28 cellular contexts compared by ENCODE assay signal in the genomic region with DNA sequence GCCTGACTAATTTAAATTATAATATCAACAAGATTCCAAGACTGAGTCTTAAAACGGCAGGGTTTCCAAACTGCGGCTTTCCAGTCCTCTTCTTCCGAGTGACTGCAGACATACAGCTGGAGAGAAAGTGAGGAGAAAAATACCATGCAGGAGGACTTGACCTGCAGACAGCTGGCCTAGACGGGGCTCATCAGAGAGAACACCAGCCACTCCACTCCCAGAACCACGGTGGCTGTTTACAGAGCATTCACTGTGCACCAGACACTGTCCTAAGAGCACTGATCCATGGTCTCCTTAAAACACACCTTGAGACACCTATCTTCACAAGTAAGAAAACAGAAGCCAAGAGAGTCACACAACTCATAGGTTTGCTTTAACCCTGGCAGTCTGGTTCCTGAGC.
"Had no signal": no experiment of that assay in that cellular context is flagged by ENCODE, and none has a peak within 500 bp of the region (broad histone marks: within the 10 kb centered on the region; RNA-seq: fewer than 3 reads in every experiment).

No MANE protein-coding gene starts in this region.

- H3K4me3 Mint-ChIP-seq: naive thymus-derived CD4-positive, alpha-beta T cell; natural killer cell; nephron; neural progenitor cell; stimulated activated effector memory CD8-positive, alpha-beta T cell treated with anti-CD3 and anti-CD28 coated beads, Interleukin-12 subunit alpha, Interleukin-12 subunit beta, amount 100 ng/mL, for 72 hours; stimulated activated naive B cell treated with anti-CD40 and anti-IgM and Interleukin-4, amounts not matched to agents 10 μg/mL and 1 μg/mL and 100 μg/mL, for 72 hours; stimulated activated naive CD8-positive, alpha-beta T cell treated with anti-CD3 and anti-CD28 coated beads, Interleukin-15, Interleukin-2, amounts not matched to agents 100 ng/mL and 50 ng/mL, for 24 hours had no signal

- H3K4me1 Mint-ChIP-seq: natural killer cell; stimulated activated effector memory CD8-positive, alpha-beta T cell treated with anti-CD3 and anti-CD28 coated beads, Interleukin-12 subunit alpha, Interleukin-12 subunit beta, amount 100 ng/mL, for 72 hours; stimulated activated naive B cell treated with anti-CD40 and anti-IgM and Interleukin-4, amounts not matched to agents 10 μg/mL and 1 μg/mL and 100 μg/mL, for 72 hours had no signal

- H3K27me3 ChIP-seq: neural progenitor cell, ovary, right lobe of liver, sigmoid colon, stomach, testis, tibial nerve, upper lobe of right lung, uterus had no signal

- H3K4me3 ChIP-seq: neural progenitor cell, ovary, psoas muscle, right lobe of liver, sigmoid colon, stomach, testis, tibial nerve, upper lobe of right lung, uterus had no signal

- H3K9me3 Mint-ChIP-seq: natural killer cell; nephron; neural progenitor cell; stimulated activated effector memory CD8-positive, alpha-beta T cell treated with anti-CD3 and anti-CD28 coated beads, Interleukin-12 subunit alpha, Interleukin-12 subunit beta, amount 100 ng/mL, for 72 hours; stimulated activated naive CD8-positive, alpha-beta T cell treated with anti-CD3 and anti-CD28 coated beads, Interleukin-15, Interleukin-2, amounts not matched to agents 100 ng/mL and 50 ng/mL, for 24 hours had no signal

- H3K27ac ChIP-seq: neural progenitor cell, ovary, parathyroid adenoma, psoas muscle, right lobe of liver, sigmoid colon, stomach, testis, tibial nerve, uterus had no signal

- H3K27ac Mint-ChIP-seq: naive thymus-derived CD4-positive, alpha-beta T cell; natural killer cell; nephron; neural progenitor cell; progenitor cell of endocrine pancreas; stimulated activated effector memory CD8-positive, alpha-beta T cell treated with anti-CD3 and anti-CD28 coated beads, Interleukin-12 subunit alpha, Interleukin-12 subunit beta, amount 100 ng/mL, for 72 hours; stimulated activated naive B cell treated with anti-CD40 and anti-IgM and Interleukin-4, amounts not matched to agents 10 μg/mL and 1 μg/mL and 100 μg/mL, for 72 hours; stimulated activated naive CD8-positive, alpha-beta T cell treated with anti-CD3 and anti-CD28 coated beads, Interleukin-15, Interleukin-2, amounts not matched to agents 100 ng/mL and 50 ng/mL, for 24 hours had no signal

- H3K9me3 ChIP-seq: ovary, psoas muscle, right lobe of liver, sigmoid colon, stomach, testis, tibial nerve, upper lobe of right lung, uterus had no signal

- H3K36me3 ChIP-seq: neural progenitor cell, ovary, right lobe of liver, sigmoid colon, stomach, upper lobe of right lung, uterus had no signal

- DNase-seq: naive thymus-derived CD4-positive, alpha-beta T cell; natural killer cell; occipital lobe; ovary; posterior cingulate gyrus; psoas muscle; right cardiac atrium; right lobe of liver; sigmoid colon; small intestine; stimulated activated CD4-positive, alpha-beta T cell treated with anti-CD3 and anti-CD28 coated beads, Interleukin-15, amount 100 ng/mL, for 24 hours; stimulated activated CD4-positive, alpha-beta T cell treated with anti-CD3 and anti-CD28 coated beads, Interleukin-2, amount 100 ng/mL, for 24 hours; stimulated activated CD4-positive, alpha-beta T cell treated with anti-CD3 and anti-CD28 coated beads, Interleukin-2, amount 100 ng/mL, for 48 hours; stimulated activated CD4-positive, alpha-beta T cell treated with anti-CD3 and anti-CD28 coated beads, Interleukin-4, amount 100 ng/mL, for 24 hours; stimulated activated naive B cell treated with anti-CD40 and anti-IgM and Interleukin-4, amounts not matched to agents 10 μg/mL and 1 μg/mL and 100 μg/mL, for 72 hours; stimulated activated naive CD4-positive, alpha-beta T cell treated with Interleukin-2 at 50 U/mL for 16 hours; stomach; testis; trophoblast cell; upper lobe of right lung; uterus had no signal

- H3K4me1 ChIP-seq: neural progenitor cell, parathyroid adenoma, psoas muscle, right lobe of liver, sigmoid colon, testis, tibial nerve, upper lobe of right lung, uterus had no signal

- H3K27me3 Mint-ChIP-seq: progenitor cell of endocrine pancreas; stimulated activated naive B cell treated with anti-CD40 and anti-IgM and Interleukin-4, amounts not matched to agents 10 μg/mL and 1 μg/mL and 100 μg/mL, for 72 hours; stimulated activated naive CD8-positive, alpha-beta T cell treated with anti-CD3 and anti-CD28 coated beads, Interleukin-15, Interleukin-2, amounts not matched to agents 100 ng/mL and 50 ng/mL, for 24 hours had no signal

- ATAC-seq: naive thymus-derived CD4-positive, alpha-beta T cell; natural killer cell; psoas muscle; right cardiac atrium; right lobe of liver; stimulated activated effector memory CD8-positive, alpha-beta T cell treated with anti-CD3 and anti-CD28 coated beads, Interleukin-12 subunit alpha, Interleukin-12 subunit beta, amount 100 ng/mL, for 72 hours; stimulated activated naive B cell treated with anti-CD40 and anti-IgM and Interleukin-4, amounts not matched to agents 10 μg/mL and 1 μg/mL and 100 μg/mL, for 72 hours; upper lobe of right lung had no signal

- H3K36me3 Mint-ChIP-seq: natural killer cell had no signal
